In the genomic region with DNA sequence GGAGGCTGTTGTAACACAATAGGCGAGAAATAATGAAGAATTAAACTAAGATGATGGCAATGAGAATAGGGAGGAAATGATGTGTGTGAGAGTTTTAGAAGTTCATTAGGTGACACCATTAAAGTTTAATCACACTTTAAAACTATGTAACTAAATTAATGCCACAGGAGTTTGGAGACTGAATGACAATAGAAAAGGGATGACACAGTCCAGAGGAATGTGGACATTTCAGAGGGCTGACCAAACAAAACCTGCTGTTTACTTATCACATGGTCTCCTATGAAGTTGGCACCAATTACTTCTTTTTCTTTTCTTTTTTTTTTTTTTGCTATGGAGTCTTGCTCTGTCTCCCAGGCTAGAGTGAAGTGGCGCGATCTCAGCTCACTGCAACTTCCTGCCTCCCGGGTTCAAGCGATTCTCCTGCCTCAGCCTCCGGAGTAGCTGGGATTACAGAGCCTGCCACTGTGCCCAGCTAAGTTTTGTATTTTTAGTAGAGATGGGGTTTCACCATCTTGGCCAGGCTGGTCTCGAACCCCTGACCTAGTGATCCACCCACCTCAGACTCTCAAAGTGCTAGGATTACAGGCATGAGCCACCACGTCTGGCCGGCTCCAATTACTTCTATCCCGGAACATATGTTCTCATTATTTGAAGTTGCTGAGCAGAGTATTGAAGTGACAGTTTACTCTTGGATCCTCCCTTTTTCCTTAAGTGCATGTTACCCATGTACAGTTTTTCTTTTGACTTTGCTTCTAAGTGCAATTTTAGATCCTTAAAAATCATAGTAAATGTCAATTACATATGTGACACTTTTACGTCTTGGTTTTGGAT, we compare ENCODE assay signal across 10 cellular contexts. TPM values are rescaled to one million over a fixed set of nuclear protein-coding genes. Genes with fewer than 3 reads are reported as not detected.
DNase-seq lines count a peak whose midpoint lies in the region; ATAC-seq and TF ChIP-seq lines count a peak whose summit lies in the region.
"Had no signal": no experiment of that assay in that cellular context is flagged by ENCODE, and none has a peak within 500 bp of the region (broad histone marks: within the 10 kb centered on the region; RNA-seq: fewer than 3 reads in every experiment).

No MANE protein-coding gene starts in this region.

- peak overlapping the region; percentile 64 for H3K27ac Mint-ChIP-seq in activated T-helper 17 cell treated with anti-CD3 and anti-CD28 coated beads, Interleukin-2, amount 50 U/mL, for 72 hours

- no peak for TF ChIP-seq CTCF in transverse colon (IDR thresholded peaks at IDR 0.05)

- no peak overlapping the region for H3K4me3 ChIP-seq in transverse colon
- H3K4me3 ChIP-seq: cardiac muscle cell had no signal

- peaks cover 31% of the 10 kb centered on the region for H3K4me1 Mint-ChIP-seq in activated T-helper 17 cell treated with anti-CD3 and anti-CD28 coated beads, Interleukin-2, amount 50 U/mL, for 72 hours

- intact Hi-C loops in transverse colon (cut with DNase I; ENCODE audit: low total_unique reads) = no loop called here

- H3K27me3 ChIP-seq in transverse colon = no peaks in the 10 kb centered on the region
- H3K27me3 ChIP-seq: cardiac muscle cell had no signal

- peaks cover 11 to 77% (median 45%) of the 10 kb centered on the region in 4 donors for H3K4me1 ChIP-seq in transverse colon

- in situ Hi-C loops in transverse colon (cut with MboI; ENCODE audit: low pct_ligation_motif_present in 1 of 4, low pct_unique_long_range_greater_than_20kb in 1 of 4, low sequenced_read_pairs in 3 of 4) = no loop called here

- peaks cover 31% of the 10 kb centered on the region for H3K36me3 Mint-ChIP-seq in activated T-helper 17 cell treated with anti-CD3 and anti-CD28 coated beads, Interleukin-2, amount 50 U/mL, for 72 hours (ENCODE audit: low read depth)

- H3K36me3 ChIP-seq in transverse colon = no peaks in the 10 kb centered on the region
- H3K36me3 ChIP-seq: cardiac muscle cell had no signal

- no peaks in the 10 kb centered on the region for H3K9me3 ChIP-seq in transverse colon

- peak overlapping the region; percentile 48 to 65 (median 49) for H3K27ac ChIP-seq in transverse colon
- H3K27ac ChIP-seq: cardiac muscle cell had no signal

- WGBS in transverse colon (ENCODE audit: low coverage in 1 of 2), 2 donors = 84 to 87% methylated on average over 10 to 11 of the region's 11 CpGs

- H3K9me3 Mint-ChIP-seq in activated T-helper 17 cell treated with anti-CD3 and anti-CD28 coated beads, Interleukin-2, amount 50 U/mL, for 72 hours = no peaks in the 10 kb centered on the region

- no peak for TF ChIP-seq EP300 in transverse colon (IDR thresholded peaks at IDR 0.05; ENCODE audit: low read depth)

- peak; percentile 22 for DNase-seq in SIG-M5 treated with dmso at 0.1 percent for 504 hours (lab: John Stamatoyannopoulos, UW; ENCODE audit: unreplicated experiment)
- no peak for DNase-seq in SIG-M5 (lab: John Stamatoyannopoulos, UW)
- DNase-seq in iris pigment epithelial cell (ENCODE audit: low read depth) = peak; percentile 77
- no peak for DNase-seq in transverse colon
- DNase-seq in activated CD4-positive, alpha-beta T cell treated with anti-CD3 and anti-CD28 coated beads, Interleukin-2, amount 50 U/mL, for 4 hours = no peak
- DNase-seq: NCI-H2107 had no signal

- H3K27me3 Mint-ChIP-seq in activated T-helper 17 cell treated with anti-CD3 and anti-CD28 coated beads, Interleukin-2, amount 50 U/mL, for 72 hours = no peaks in the 10 kb centered on the region

- TF ChIP-seq POLR2A in transverse colon (IDR thresholded peaks at IDR 0.05) = no peak

- H3K4me3 Mint-ChIP-seq in activated T-helper 17 cell treated with anti-CD3 and anti-CD28 coated beads, Interleukin-2, amount 50 U/mL, for 72 hours = peak overlapping the region; percentile 52

- ATAC-seq in activated T-helper 17 cell treated with anti-CD3 and anti-CD28 coated beads, Interleukin-2, amount 50 U/mL, for 72 hours (replicated peaks) = no peak
- no peak for ATAC-seq in HG03045 (IDR thresholded peaks at IDR 0.05; ENCODE audit: unreplicated experiment)
- ATAC-seq in GM21528 (IDR thresholded peaks at IDR 0.05; ENCODE audit: low FRiP score, unreplicated experiment) = no peak

RNA-seq across cellular contexts. Expression of a gene that starts 4.3 kb away (rescaled TPM):
- total RNA-seq in activated T-helper 17 cell treated with anti-CD3 and anti-CD28 coated beads, Interleukin-2, amount 50 U/mL, for 72 hours = 10 to 100 TPM; 31.4 to 70.0 TPM
- 10 to 100 TPM; 15.0 to 81.6 (median 58.1) TPM for total RNA-seq in transverse colon

Comparison
In these comparisons a context has a peak if more than half of its experiments do, and no peak if none do; other contexts are left out.
1. DNase-seq: peak in SIG-M5 treated with dmso at 0.1 percent for 504 hours (single experiment) and iris pigment epithelial cell (single experiment); none in SIG-M5 (single experiment), transverse colon (single experiment) and activated CD4-positive, alpha-beta T cell treated with anti-CD3 and anti-CD28 coated beads, Interleukin-2, amount 50 U/mL, for 4 hours (0 of 2).